In genomic region chr2:54166121-54166773, GRCh38 we compare ENCODE assay signal across 19 cellular contexts. TPM values are rescaled to one million over a fixed set of nuclear protein-coding genes. Genes with fewer than 3 reads are reported as not detected.
DNase-seq lines count a peak whose midpoint lies in the region; ATAC-seq and TF ChIP-seq lines count a peak whose summit lies in the region.
"Had no signal": no experiment of that assay in that cellular context is flagged by ENCODE, and none has a peak within 500 bp of the region (broad histone marks: within the 10 kb centered on the region; RNA-seq: fewer than 3 reads in every experiment).

No MANE protein-coding gene starts in this region.

- intact Hi-C loops in testis (cut with DNase I; ENCODE audit: low total_unique reads), result no loop called here

- H3K27ac ChIP-seq in GM23248 (no peak overlapping the region), testis (no peak overlapping the region), GM23338 (ENCODE audit: low read depth) (no peak overlapping the region)
- H3K27ac ChIP-seq: C4-2B had no signal

- H3K36me3 ChIP-seq in GM23248 (ENCODE audit: low read depth) (no peaks in the 10 kb centered on the region), testis (ENCODE audit: low read depth, missing control alignments) (no peaks in the 10 kb centered on the region), GM23338 (ENCODE audit: insufficient read depth) (no peaks in the 10 kb centered on the region)

- H3K9me3 ChIP-seq in GM23248 (ENCODE audit: low read depth), result no peaks in the 10 kb centered on the region
- H3K9me3 ChIP-seq in testis, result no peaks in the 10 kb centered on the region

- WGBS in GM23248 (ENCODE audit: low coverage in 1 of 2, low lambda C conversion rate in 2 of 2, missing lambda C conversion rate in 2 of 2), 2 experiments, result 94 to 95% methylated on average over 3 of the region's 3 CpGs
- 91 to 94% methylated on average over 3 of the region's 3 CpGs for WGBS in testis, 2 donors

- no peak for ATAC-seq in GM23338
- ATAC-seq: Panc1 had no signal

- TF ChIP-seq CTCF in AG10803 (conservative IDR thresholded peaks at IDR 0.05; ENCODE audit: low read length) (no peak), testis (IDR thresholded peaks at IDR 0.05) (no peak), GM23338 (conservative IDR thresholded peaks at IDR 0.05; ENCODE audit: low read depth in 2 of 2) (no peak)

- DNase-seq in AG10803 (ENCODE audit: low read depth), result peak; percentile 24
- DNase-seq in GM23248, result peak; percentile 40
- DNase-seq in amniotic epithelial cell (ENCODE audit: low read depth), result peak; percentile 50
- DNase-seq in iris pigment epithelial cell (ENCODE audit: low read depth), result peak; percentile 7
- DNase-seq in testis, result no peak
- no peak for DNase-seq in GM23338 (ENCODE audit: low spot score)
- DNase-seq in COLO829 (ENCODE audit: low spot score), result no peak
- no peak for DNase-seq in activated CD8-positive, alpha-beta memory T cell treated with anti-CD3 and anti-CD28 coated beads for 24 hours
- DNase-seq: DMS53; KBM-7; NCI-H1092 treated with DMSO at 0.1 percent for 48 hours; NCI-H1436 treated with DMSO at 0.1 percent for 48 hours; NCI-H1930; NCI-H2227 treated with DMSO at 0.1 percent for 48 hours; NCI-H524; NCI-H774; NK-92 treated with Interleukin-12 subunit alpha and Interleukin-12 subunit beta, amount 100 ng/mL, for 24 hours had no signal

- H3K27me3 ChIP-seq in GM23248 (replicated peaks; ENCODE audit: insufficient read depth), result no peaks in the 10 kb centered on the region
- no peaks in the 10 kb centered on the region for H3K27me3 ChIP-seq in testis
- no peaks in the 10 kb centered on the region for H3K27me3 ChIP-seq in GM23338 (ENCODE audit: insufficient read depth)

- H3K4me3 Mint-ChIP-seq in GM23338, result no peak overlapping the region

- in situ Hi-C loops in GM23248 (cut with MboI), result no loop called here

- no peaks in the 10 kb centered on the region for H3K79me2 ChIP-seq in GM23248 (ENCODE audit: insufficient read depth)
- no peaks in the 10 kb centered on the region for H3K79me2 ChIP-seq in GM23338 (replicated peaks; ENCODE audit: insufficient read depth)

- no peaks in the 10 kb centered on the region for H3K4me1 Mint-ChIP-seq in GM23338

- no peak for TF ChIP-seq POLR2A in testis (IDR thresholded peaks at IDR 0.05)

- no peaks in the 10 kb centered on the region for H3K36me3 Mint-ChIP-seq in GM23338 (ENCODE audit: low read depth)

- H3K4me3 ChIP-seq in AG10803 (ENCODE audit: low read length), result no peak overlapping the region
- H3K4me3 ChIP-seq in GM23248, result no peak overlapping the region
- no peak overlapping the region for H3K4me3 ChIP-seq in testis
- H3K4me3 ChIP-seq in GM23338, result no peak overlapping the region

- no peaks in the 10 kb centered on the region for H3K27me3 Mint-ChIP-seq in GM23338 (ENCODE audit: insufficient read depth, low read depth, poor library complexity)

- H3F3A ChIP-seq in GM23248 (ENCODE audit: insufficient read depth), result 0 out of 2 replicates have a peak, but pooled peaks cover 10% of the 10 kb centered on the region
- no peaks in the 10 kb centered on the region for H3F3A ChIP-seq in GM23338 (replicated peaks; ENCODE audit: low read depth)

- H2AFZ ChIP-seq in GM23248 (no peak overlapping the region), GM23338 (no peak overlapping the region)

- no peak overlapping the region for H3K4me2 ChIP-seq in GM23248 (ENCODE audit: unreplicated experiment)
- H3K4me2 ChIP-seq in GM23338, result no peak overlapping the region

- H3K27ac Mint-ChIP-seq in GM23338, result no peak overlapping the region

- H3K9me3 Mint-ChIP-seq in GM23338, result no peaks in the 10 kb centered on the region

- H3K4me1 ChIP-seq in GM23248 (ENCODE audit: insufficient read depth) (no peaks in the 10 kb centered on the region), testis (no peaks in the 10 kb centered on the region), GM23338 (ENCODE audit: insufficient read depth) (no peaks in the 10 kb centered on the region)

- H3K9me2 ChIP-seq in GM23248 (ENCODE audit: insufficient read depth) (no peaks in the 10 kb centered on the region), GM23338 (ENCODE audit: insufficient read depth) (no peaks in the 10 kb centered on the region)

- no peak overlapping the region for H3K9ac ChIP-seq in GM23248

- H4K20me1 ChIP-seq in GM23248 (ENCODE audit: insufficient read depth), result no peaks in the 10 kb centered on the region
- H4K20me1 ChIP-seq in GM23338 (replicated peaks; ENCODE audit: insufficient read depth), result no peaks in the 10 kb centered on the region

TF ChIP-seq in GM23338, 12 proteins besides CTCF, POLR2A, EP300 and RAD21 (continues in another document):
- TF ChIP-seq NANOG (IDR thresholded peaks at IDR 0.05; ENCODE audit: borderline replicate concordance), result no peak
- no peak for TF ChIP-seq EZH2phosphoT487 (IDR thresholded peaks at IDR 0.05; ENCODE audit: unreplicated experiment)
- TF ChIP-seq ZNF462 (CRISPR knock-in tag; IDR thresholded peaks at IDR 0.05), result no peak
- TF ChIP-seq JUNB (IDR thresholded peaks at IDR 0.05; ENCODE audit: unreplicated experiment), result no peak
- no peak for TF ChIP-seq EZH2 (IDR thresholded peaks at IDR 0.05; ENCODE audit: low read depth, unreplicated experiment)

RNA-seq across cellular contexts. Expression of gene ACYP2, which starts 50.8 kb away (rescaled TPM):
- 6.7 and 16.6 TPM in 2 replicates for total RNA-seq in GM23248 (2014; rRNA removed; shearing (Covaris generic))
- polyA plus RNA-seq in GM23248 (2016; fragmentation: Nextera tagmentation; extraction: Ambion mirVana) (41.6 and 42.7 TPM in 2 replicates), testis (ENCODE audit: insufficient read depth, low read depth, low replicate concordance) (23.2 TPM), GM23338 (2016; fragmentation: Nextera tagmentation; extraction: Ambion mirVana) (14.2 and 15.5 TPM in 2 replicates)
- total RNA-seq in testis, result 10 to 100 TPM; 34.5 to 36.2 TPM
- total RNA-seq in GM23338 (2014; rRNA removed; shearing (Covaris generic)), result 1.1 and 2.3 TPM in 2 replicates

Comparison
In these comparisons a context has a peak if more than half of its experiments do, and no peak if none do; other contexts are left out.
1. DNase-seq: peak in AG10803 (single experiment), GM23248 (single experiment), amniotic epithelial cell (single experiment) and iris pigment epithelial cell (single experiment); none in testis (single experiment), GM23338 (single experiment), COLO829 (single experiment) and activated CD8-positive, alpha-beta memory T cell treated with anti-CD3 and anti-CD28 coated beads for 24 hours (single experiment).